Comparison of ENCODE assay signal across 20 cellular contexts in genomic region chr4:2343476-2343875, GRCh38.
DNase-seq lines count a peak whose midpoint lies in the region; ATAC-seq and TF ChIP-seq lines count a peak whose summit lies in the region.
"Had no signal": no experiment of that assay in that cellular context is flagged by ENCODE, and none has a peak within 500 bp of the region (broad histone marks: within the 10 kb centered on the region; RNA-seq: fewer than 3 reads in every experiment).

No MANE protein-coding gene starts in this region.

- H3K27me3 ChIP-seq in psoas muscle (ENCODE audit: insufficient read depth in 3 of 3, low read length in 2 of 3), result no peaks in the 10 kb centered on the region
- H3K27me3 ChIP-seq: neural progenitor cell, Peyer's patch, SJSA1 had no signal

- H3K27me3 Mint-ChIP-seq in activated T-helper 17 cell treated with anti-CD3 and anti-CD28 coated beads, Interleukin-2, amount 50 U/mL, for 72 hours, result no peaks in the 10 kb centered on the region
- H3K27me3 Mint-ChIP-seq: CD4-positive, alpha-beta T cell; T-cell had no signal

- no peaks in the 10 kb centered on the region for H3K9me3 ChIP-seq in psoas muscle
- H3K9me3 ChIP-seq: Peyer's patch, SJSA1 had no signal

- H3K27ac ChIP-seq in psoas muscle, result no peak overlapping the region
- H3K27ac ChIP-seq: 22Rv1, neural progenitor cell, Peyer's patch, SJSA1 had no signal

- peaks cover 18% of the 10 kb centered on the region for H3K36me3 Mint-ChIP-seq in activated T-helper 17 cell treated with anti-CD3 and anti-CD28 coated beads, Interleukin-2, amount 50 U/mL, for 72 hours (ENCODE audit: low read depth)
- H3K36me3 Mint-ChIP-seq: neural progenitor cell had no signal

- peaks cover 16% of the 10 kb centered on the region for H3K4me1 Mint-ChIP-seq in activated T-helper 17 cell treated with anti-CD3 and anti-CD28 coated beads, Interleukin-2, amount 50 U/mL, for 72 hours
- H3K4me1 Mint-ChIP-seq: neural progenitor cell had no signal

- peak overlapping the region; percentile 73 for H3K27ac Mint-ChIP-seq in activated T-helper 17 cell treated with anti-CD3 and anti-CD28 coated beads, Interleukin-2, amount 50 U/mL, for 72 hours
- H3K27ac Mint-ChIP-seq: CD4-positive, alpha-beta T cell; HFFc6; neural progenitor cell; T-cell had no signal

- H3K4me1 ChIP-seq in psoas muscle, result no peaks in the 10 kb centered on the region
- H3K4me1 ChIP-seq: neural progenitor cell, Peyer's patch, SJSA1 had no signal

- no peaks in the 10 kb centered on the region for H3K36me3 ChIP-seq in psoas muscle (ENCODE audit: insufficient read depth in 1 of 2, low read depth in 1 of 2)
- H3K36me3 ChIP-seq: neural progenitor cell, SJSA1 had no signal

- intact Hi-C loops in psoas muscle (cut with DNase I), result no loop called here

- no peak for TF ChIP-seq CTCF in psoas muscle (IDR thresholded peaks at IDR 0.05)

- no peak for ATAC-seq in activated T-helper 17 cell treated with anti-CD3 and anti-CD28 coated beads, Interleukin-2, amount 50 U/mL, for 72 hours (replicated peaks)
- no peak for ATAC-seq in psoas muscle
- ATAC-seq: T-cell had no signal

- H3K4me3 ChIP-seq in psoas muscle, result no peak overlapping the region
- H3K4me3 ChIP-seq: neural progenitor cell, Peyer's patch, SJSA1 had no signal

- peak; percentile 25 for DNase-seq in DMS 273 (lab: John Stamatoyannopoulos, UW; ENCODE audit: unreplicated experiment)
- DNase-seq in DMS 273 treated with DMSO at 0.1 percent for 48 hours (lab: John Stamatoyannopoulos, UW), result no peak
- DNase-seq in activated effector memory CD4-positive, alpha-beta T cell treated with anti-CD3 and anti-CD28 coated beads, Interleukin-2, amount 50 U/mL, for 16 hours, result peak; percentile 31
- DNase-seq in activated effector memory CD4-positive, alpha-beta T cell treated with Interleukin-2 at 50 U/mL for 16 hours, result no peak
- DNase-seq in stimulated activated CD8-positive, alpha-beta memory T cell treated with anti-CD3 and anti-CD28 coated beads, Interleukin-4, amount 100 ng/mL, for 48 hours, result peak; percentile 10
- no peak for DNase-seq in psoas muscle
- no peak for DNase-seq in NCI-H510A (lab: John Stamatoyannopoulos, UW)
- DNase-seq: activated CD4-positive, CD25-positive, alpha-beta regulatory T cell treated with anti-CD3 and anti-CD28 coated beads, Interleukin-2, amount 50 U/mL, for 72 hours; activated naive CD4-positive, alpha-beta T cell treated with anti-CD3 and anti-CD28 coated beads, Interleukin-2, amount 50 U/mL, for 16 hours; anterior cingulate cortex; DMS53; HFFc6; NCI-H2029 treated with DMSO at 0.1 percent for 48 hours had no signal

- no peak overlapping the region for H3K4me3 Mint-ChIP-seq in activated T-helper 17 cell treated with anti-CD3 and anti-CD28 coated beads, Interleukin-2, amount 50 U/mL, for 72 hours
- H3K4me3 Mint-ChIP-seq: CD4-positive, alpha-beta T cell; HFFc6; neural progenitor cell; T-cell had no signal

- 82 to 88% (median 88%) methylated on average over 2 of the region's 2 CpGs for WGBS in psoas muscle, 3 donors

- no peaks in the 10 kb centered on the region for H3K9me3 Mint-ChIP-seq in activated T-helper 17 cell treated with anti-CD3 and anti-CD28 coated beads, Interleukin-2, amount 50 U/mL, for 72 hours
- H3K9me3 Mint-ChIP-seq: CD4-positive, alpha-beta T cell; HFFc6 had no signal

Comparison
In these comparisons a context has a peak if more than half of its experiments do, and no peak if none do; other contexts are left out.
1. DNase-seq: peak in DMS 273 (single experiment), activated effector memory CD4-positive, alpha-beta T cell treated with anti-CD3 and anti-CD28 coated beads, Interleukin-2, amount 50 U/mL, for 16 hours (single experiment) and stimulated activated CD8-positive, alpha-beta memory T cell treated with anti-CD3 and anti-CD28 coated beads, Interleukin-4, amount 100 ng/mL, for 48 hours (single experiment); none in DMS 273 treated with DMSO at 0.1 percent for 48 hours (single experiment), activated effector memory CD4-positive, alpha-beta T cell treated with Interleukin-2 at 50 U/mL for 16 hours (single experiment), psoas muscle (0 of 2) and NCI-H510A (single experiment).